Comparison of ENCODE assay signal across 8 cellular contexts in genomic region chr9:1939926-1940368, GRCh38.
DNase-seq lines count a peak whose midpoint lies in the region; ATAC-seq and TF ChIP-seq lines count a peak whose summit lies in the region.

No MANE protein-coding gene starts in this region.

- no peaks in the 10 kb centered on the region for H3K79me2 ChIP-seq in Loucy (ENCODE audit: insufficient read depth, low read length)

- H3K36me3 ChIP-seq in left ventricle myocardium inferior (no peaks in the 10 kb centered on the region), Loucy (ENCODE audit: insufficient read depth, low read length) (no peaks in the 10 kb centered on the region), endodermal cell (ENCODE audit: control insufficient read depth, insufficient read depth, low read length) (no peaks in the 10 kb centered on the region), sigmoid colon (no peaks in the 10 kb centered on the region)

- H3K4me3 Mint-ChIP-seq in endodermal cell = no peak overlapping the region
- H3K4me3 Mint-ChIP-seq in progenitor cell of endocrine pancreas (ENCODE audit: low read depth) = no peak overlapping the region

- H3K4me1 ChIP-seq in left ventricle myocardium inferior = no peaks in the 10 kb centered on the region
- no peaks in the 10 kb centered on the region for H3K4me1 ChIP-seq in Loucy (ENCODE audit: insufficient read depth, low read length, poor library complexity, severe bottlenecking)
- H3K4me1 ChIP-seq in endodermal cell (ENCODE audit: control insufficient read depth, insufficient read depth, low read length) = no peaks in the 10 kb centered on the region
- no peaks in the 10 kb centered on the region for H3K4me1 ChIP-seq in sigmoid colon

- H3K27me3 ChIP-seq in left ventricle myocardium inferior (ENCODE audit: low read depth) (peaks cover 22% of the 10 kb centered on the region), Loucy (ENCODE audit: insufficient read depth, low read length, poor library complexity, severe bottlenecking) (no peaks in the 10 kb centered on the region), endodermal cell (ENCODE audit: control insufficient read depth, insufficient read depth, low read length, poor library complexity, severe bottlenecking) (no peaks in the 10 kb centered on the region), sigmoid colon (no peaks in the 10 kb centered on the region)

- H3K4me3 ChIP-seq in left ventricle myocardium inferior (no peak overlapping the region), Loucy (ENCODE audit: low read length, poor library complexity, severe bottlenecking) (no peak overlapping the region), endodermal cell (ENCODE audit: low read length) (no peak overlapping the region), sigmoid colon (no peak overlapping the region)

- TF ChIP-seq POLR2A in sigmoid colon (IDR thresholded peaks at IDR 0.05) = no peak

- DNase-seq in left ventricle myocardium inferior (no peak), Right ventricle myocardium inferior (ENCODE audit: missing footprints) (no peak), HCEC 1CT (peak; percentile 32), T follicular helper cell (ENCODE audit: low read depth) (peak; percentile 5), endodermal cell (peak; percentile 65), progenitor cell of endocrine pancreas (ENCODE audit: low spot score, unreplicated experiment) (no peak), sigmoid colon (no peak)

- TF ChIP-seq EP300 in sigmoid colon (IDR thresholded peaks at IDR 0.05) = no peak

- TF ChIP-seq CTCF in left ventricle myocardium inferior (IDR thresholded peaks at IDR 0.05; ENCODE audit: borderline replicate concordance) = peak; percentile 68
- peak; percentile 95 for TF ChIP-seq CTCF in Loucy (conservative IDR thresholded peaks at IDR 0.05; ENCODE audit: low read length)
- TF ChIP-seq CTCF in endodermal cell (conservative IDR thresholded peaks at IDR 0.05) = peak; percentile 92
- peak; percentile 75 for TF ChIP-seq CTCF in progenitor cell of endocrine pancreas (IDR thresholded peaks at IDR 0.05; ENCODE audit: unreplicated experiment)
- TF ChIP-seq CTCF in sigmoid colon (IDR thresholded peaks at IDR 0.05) = peak in 2 of 4 experiments; percentile 17 to 24

- no peaks in the 10 kb centered on the region for H4K20me1 ChIP-seq in Loucy (ENCODE audit: insufficient read depth, low read length, poor library complexity, severe bottlenecking)

- no peak for ATAC-seq in Right ventricle myocardium inferior

- no peak overlapping the region for H2AFZ ChIP-seq in Loucy (ENCODE audit: low read length)

- no peak overlapping the region for H3K27ac Mint-ChIP-seq in endodermal cell
- no peak overlapping the region for H3K27ac Mint-ChIP-seq in progenitor cell of endocrine pancreas

- H3K36me3 Mint-ChIP-seq in endodermal cell (ENCODE audit: low read depth) = no peaks in the 10 kb centered on the region
- H3K36me3 Mint-ChIP-seq in progenitor cell of endocrine pancreas (ENCODE audit: insufficient read depth) = no peaks in the 10 kb centered on the region

- H3K9me3 ChIP-seq in left ventricle myocardium inferior (replicated peaks) (no peaks in the 10 kb centered on the region), Loucy (ENCODE audit: insufficient read depth, low read depth, low read length) (no peaks in the 10 kb centered on the region), endodermal cell (ENCODE audit: control insufficient read depth, low read length) (no peaks in the 10 kb centered on the region), sigmoid colon (no peaks in the 10 kb centered on the region)

- WGBS in endodermal cell (ENCODE audit: insufficient coverage in 1 of 2, insufficient read length in 1 of 2), 2 experiments = 55 to 67% methylated on average over 3 to 7 of the region's 7 CpGs
- 48 to 54% methylated on average over 7 of the region's 7 CpGs for WGBS in sigmoid colon, 2 donors

- intact Hi-C loops in left ventricle myocardium inferior (cut with micrococcal nuclease) = no loop called here
- intact Hi-C loops in Right ventricle myocardium inferior (cut with DNase I) = no loop called here
- intact Hi-C loops in sigmoid colon (cut with DNase I) = loop anchor here (5.0 kb wide), 1 partner anchor 147 kb away; no protein-coding TSS in a partner anchor

- H3F3A ChIP-seq in Loucy (ENCODE audit: low read depth) = no peaks in the 10 kb centered on the region

- H3K27ac ChIP-seq in left ventricle myocardium inferior (replicated peaks) (no peak overlapping the region), endodermal cell (ENCODE audit: low read depth, low read length) (no peak overlapping the region), sigmoid colon (no peak overlapping the region)

- H3K27me3 Mint-ChIP-seq in endodermal cell (ENCODE audit: insufficient read depth) (no peaks in the 10 kb centered on the region), progenitor cell of endocrine pancreas (no peaks in the 10 kb centered on the region)

- H3K4me1 Mint-ChIP-seq in endodermal cell (no peaks in the 10 kb centered on the region), progenitor cell of endocrine pancreas (ENCODE audit: low read depth) (peaks cover 3% of the 10 kb centered on the region)

- H3K9me2 ChIP-seq in Loucy (replicated peaks; ENCODE audit: low read depth, low read length) = no peaks in the 10 kb centered on the region

- H3K4me2 ChIP-seq in Loucy (ENCODE audit: low read depth, low read length, poor library complexity, severe bottlenecking) = no peak overlapping the region

- H3K9me3 Mint-ChIP-seq in endodermal cell (peaks cover 13% of the 10 kb centered on the region), progenitor cell of endocrine pancreas (ENCODE audit: low read depth) (peaks cover 3% of the 10 kb centered on the region)

- H3K9ac ChIP-seq in Loucy (ENCODE audit: low read depth, low read length, poor library complexity, severe bottlenecking) (no peak overlapping the region), endodermal cell (ENCODE audit: extremely low read depth, low read length, poor library complexity, severe bottlenecking) (no peak overlapping the region)

Comparison
In these comparisons a context has a peak if more than half of its experiments do, and no peak if none do; other contexts are left out.
1. DNase-seq: peak in HCEC 1CT (single experiment), T follicular helper cell (single experiment) and endodermal cell (single experiment); none in left ventricle myocardium inferior (single experiment), Right ventricle myocardium inferior (single experiment), progenitor cell of endocrine pancreas (single experiment) and sigmoid colon (single experiment).